In genomic region chr4:8131210-8131609, GRCh38 we compare ENCODE assay signal across 19 cellular contexts.
"Had no signal": no experiment of that assay in that cellular context is flagged by ENCODE, and none has a peak within 500 bp of the region (broad histone marks: within the 10 kb centered on the region; RNA-seq: fewer than 3 reads in every experiment).

No MANE protein-coding gene starts in this region.

- H3K4me3 ChIP-seq: adrenal gland, breast epithelium, lower lobe of right lung, testis, upper lobe of left lung had no signal

- H3K9me3 ChIP-seq: adrenal gland, breast epithelium, lower lobe of right lung, testis, upper lobe of left lung had no signal

- H3K27me3 ChIP-seq: adrenal gland, breast epithelium, testis, upper lobe of left lung had no signal

- FAIRE-seq: astrocyte, endothelial cell of umbilical vein, keratinocyte, TTC549 had no signal

- H3K79me2 ChIP-seq: parathyroid adenoma had no signal

- DNase-seq: activated CD4-positive, alpha-beta T cell treated with anti-CD3 and anti-CD28 coated beads for 36 hours; activated CD4-positive, alpha-beta T cell treated with anti-CD3 and anti-CD28 coated beads, Interleukin-2, amount 50 U/mL, for 48 hours; activated gamma-delta T cell treated with Interleukin-2 at 50 U/mL for 16 hours; activated T-cell treated with anti-CD3 and anti-CD28 coated beads for 4 hours; cerebellar nuclear complex; effector CD8-positive, alpha-beta T cell; hypothalamus; lower lobe of right lung; natural killer cell; stimulated activated CD4-positive, alpha-beta T cell treated with anti-CD3 and anti-CD28 coated beads, Interleukin-4, amount 100 ng/mL, for 4 hours; testis; upper lobe of left lung had no signal

- H3K36me3 ChIP-seq: adrenal gland, breast epithelium, lower lobe of right lung, upper lobe of left lung had no signal

- H3K4me1 ChIP-seq: breast epithelium, lower lobe of right lung, testis, upper lobe of left lung had no signal

- H3K27ac ChIP-seq: adrenal gland, breast epithelium, lower lobe of right lung, testis, upper lobe of left lung had no signal

- H2AFZ ChIP-seq: parathyroid adenoma had no signal
